25 cellular contexts compared by ENCODE assay signal in the genomic region with DNA sequence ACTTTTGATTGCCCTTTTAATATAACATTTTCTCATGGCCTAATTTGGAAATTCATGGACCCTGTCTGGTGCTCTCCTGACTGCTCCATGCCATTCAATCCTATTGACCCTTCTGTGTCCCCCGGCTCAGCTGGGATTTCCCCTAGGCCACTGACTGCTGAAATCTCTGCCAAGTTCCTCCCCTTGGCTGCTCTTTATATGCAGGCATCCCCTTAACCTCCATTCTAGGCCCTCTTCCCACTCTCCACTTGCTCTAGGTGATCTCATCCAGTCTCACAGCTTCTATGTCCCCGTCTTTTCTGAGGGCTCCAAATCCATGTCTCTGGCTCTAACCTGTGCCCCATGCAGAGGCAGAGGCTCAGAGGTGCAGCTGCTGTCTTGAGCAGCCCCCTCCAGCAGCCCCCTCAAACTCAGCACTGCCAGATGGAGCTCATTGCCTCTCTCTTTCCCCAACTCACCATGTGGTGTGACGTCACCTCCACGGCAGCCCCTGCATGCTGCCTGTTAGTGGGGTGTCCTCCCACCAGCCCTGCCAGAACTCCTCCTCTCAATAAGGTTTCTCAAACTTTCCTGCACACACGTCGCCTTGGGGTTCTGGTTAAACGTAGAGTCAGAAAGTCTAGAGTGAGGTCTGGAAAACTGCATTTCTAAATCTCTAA. TPM values are rescaled to one million over a fixed set of nuclear protein-coding genes. Genes with fewer than 3 reads are reported as not detected.
"Had no signal": no experiment of that assay in that cellular context is flagged by ENCODE, and none has a peak within 500 bp of the region (broad histone marks: within the 10 kb centered on the region; RNA-seq: fewer than 3 reads in every experiment).

No MANE protein-coding gene starts in this region.

- H3K9me3 ChIP-seq: breast epithelium, Peyer's patch had no signal

- H3K27ac Mint-ChIP-seq: activated B cell treated with CpG ODN at 0.5 μM for 24 hours; activated CD4-positive, alpha-beta T cell treated with anti-CD3 and anti-CD28 coated beads, Interleukin-2, amount 10 ng/mL, durations not matched to agents 24 days and 14 days; activated CD8-positive, alpha-beta memory T cell treated with anti-CD3 and anti-CD28 coated beads, Interleukin-2, amount 10 ng/mL, durations not matched to agents 7 days and 5 days; activated naive CD4-positive, alpha-beta T cell treated with anti-CD3 and anti-CD28 coated beads, Interleukin-2, amount 50 U/mL, for 24 hours; activated T-cell treated with anti-CD3 and anti-CD28 coated beads, Interleukin-2, amount 50 U/mL, for 24 hours; activated T-helper 1 cell treated with anti-CD3 and anti-CD28 coated beads, Interleukin-12 subunit alpha, Interleukin-12 subunit beta, Interleukin-2, Interleukin-4 antibody, amounts not matched to agents 30 ng/mL and 10 ng/mL and 1 ng/mL, durations not matched to agents 14 hours and 24 hours and 36 hours had no signal

- H3K27me3 Mint-ChIP-seq: activated naive CD4-positive, alpha-beta T cell treated with anti-CD3 and anti-CD28 coated beads, Interleukin-2, amount 50 U/mL, for 24 hours had no signal

- H3K27ac ChIP-seq: breast epithelium, Peyer's patch had no signal

- ATAC-seq: activated CD8-positive, alpha-beta memory T cell treated with anti-CD3 and anti-CD28 coated beads, Interleukin-2, amount 10 ng/mL, durations not matched to agents 7 days and 5 days had no signal

- DNase-seq: activated B cell treated with CpG ODN at 0.5 μM for 24 hours; activated CD4-positive, alpha-beta T cell treated with anti-CD3 and anti-CD28 coated beads for 1 hour; activated CD4-positive, alpha-beta T cell treated with anti-CD3 and anti-CD28 coated beads, Interleukin-2, amount 10 ng/mL, durations not matched to agents 24 days and 14 days; activated CD4-positive, alpha-beta T cell treated with anti-CD3 and anti-CD28 coated beads, Interleukin-2, amount 50 U/mL, for 48 hours; activated CD8-positive, alpha-beta memory T cell treated with anti-CD3 and anti-CD28 coated beads, Interleukin-2, amount 10 ng/mL, durations not matched to agents 7 days and 5 days; activated effector memory CD4-positive, alpha-beta T cell treated with Interleukin-2 at 50 U/mL for 16 hours; activated naive CD4-positive, alpha-beta T cell; activated T-cell treated with anti-CD3 and anti-CD28 coated beads, Interleukin-2, amount 50 U/mL, for 24 hours; aorta; central memory CD4-positive, alpha-beta T cell; Karpas-422; MM.1S; NCI-H1105 treated with DMSO at 0.1 percent for 48 hours; NCI-H1436 treated with DMSO at 0.1 percent for 48 hours; NCI-H187; NCI-H2081; NCI-H446; NCI-H524; Peyer's patch; SIG-M5; T-helper 2 cell; T1000 had no signal

- H3K4me1 ChIP-seq: breast epithelium, Peyer's patch had no signal

- H3K4me1 Mint-ChIP-seq: activated CD4-positive, alpha-beta T cell treated with anti-CD3 and anti-CD28 coated beads, Interleukin-2, amount 10 ng/mL, durations not matched to agents 24 days and 14 days; activated CD8-positive, alpha-beta memory T cell treated with anti-CD3 and anti-CD28 coated beads, Interleukin-2, amount 10 ng/mL, durations not matched to agents 7 days and 5 days; activated naive CD4-positive, alpha-beta T cell treated with anti-CD3 and anti-CD28 coated beads, Interleukin-2, amount 50 U/mL, for 24 hours had no signal

- H3K4me3 Mint-ChIP-seq: activated B cell treated with CpG ODN at 0.5 μM for 24 hours; activated CD4-positive, alpha-beta T cell treated with anti-CD3 and anti-CD28 coated beads, Interleukin-2, amount 10 ng/mL, durations not matched to agents 24 days and 14 days; activated CD8-positive, alpha-beta memory T cell treated with anti-CD3 and anti-CD28 coated beads, Interleukin-2, amount 10 ng/mL, durations not matched to agents 7 days and 5 days; activated naive CD4-positive, alpha-beta T cell treated with anti-CD3 and anti-CD28 coated beads, Interleukin-2, amount 50 U/mL, for 24 hours; activated T-cell treated with anti-CD3 and anti-CD28 coated beads, Interleukin-2, amount 50 U/mL, for 24 hours; activated T-helper 1 cell treated with anti-CD3 and anti-CD28 coated beads, Interleukin-12 subunit alpha, Interleukin-12 subunit beta, Interleukin-2, Interleukin-4 antibody, amounts not matched to agents 30 ng/mL and 10 ng/mL and 1 ng/mL, durations not matched to agents 14 hours and 24 hours and 36 hours had no signal

- H3K27me3 ChIP-seq: breast epithelium, Peyer's patch had no signal

- H3K36me3 Mint-ChIP-seq: activated CD8-positive, alpha-beta memory T cell treated with anti-CD3 and anti-CD28 coated beads, Interleukin-2, amount 10 ng/mL, durations not matched to agents 7 days and 5 days had no signal

- H3K36me3 ChIP-seq: breast epithelium, Peyer's patch had no signal

- H3K4me3 ChIP-seq: breast epithelium, Peyer's patch had no signal

RNA-seq across cellular contexts. Expression of gene FSD2, which starts 6.6 kb away (rescaled TPM):
- total RNA-seq: activated B cell treated with CpG ODN at 0.5 μM for 24 hours; activated CD4-positive, alpha-beta T cell treated with anti-CD3 and anti-CD28 coated beads, Interleukin-2, amount 10 ng/mL, durations not matched to agents 24 days and 14 days; activated CD8-positive, alpha-beta memory T cell treated with anti-CD3 and anti-CD28 coated beads, Interleukin-2, amount 10 ng/mL, durations not matched to agents 7 days and 5 days; activated T-helper 1 cell treated with anti-CD3 and anti-CD28 coated beads, Interleukin-12 subunit alpha, Interleukin-12 subunit beta, Interleukin-2, Interleukin-4 antibody, amounts not matched to agents 30 ng/mL and 10 ng/mL and 1 ng/mL, durations not matched to agents 14 hours and 24 hours and 36 hours; aorta; Peyer's patch had no signal
